Comparison of ENCODE assay signal across 1 cellular context in the genomic region with DNA sequence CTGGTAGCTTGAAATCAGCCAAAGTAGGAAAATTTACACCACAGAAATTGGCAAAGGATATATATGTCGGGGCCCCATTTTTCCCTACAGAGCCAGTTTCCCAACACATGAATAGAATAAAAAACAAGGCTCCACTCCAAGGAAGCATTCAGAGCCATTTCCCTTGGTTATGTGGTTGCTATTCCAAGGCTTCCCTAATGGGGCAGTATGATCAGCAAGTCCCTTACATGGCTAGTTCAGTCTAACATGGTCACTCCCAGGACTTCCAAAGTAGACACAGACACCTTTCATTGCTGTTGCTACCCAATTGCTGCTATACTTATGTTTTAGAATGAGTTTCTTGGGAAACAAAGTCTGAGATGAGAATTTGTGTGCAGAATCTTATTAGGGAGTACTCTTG.
TF ChIP-seq lines count a peak whose summit lies in the region.

No MANE protein-coding gene starts in this region.

TF ChIP-seq in H1, 55 proteins besides CTCF, POLR2A, EP300 and RAD21 (continued from another document):
- TF ChIP-seq TBP (IDR thresholded peaks at IDR 0.05; ENCODE audit: low read depth, low read length) (no peak), GABPA (IDR thresholded peaks at IDR 0.05; ENCODE audit: borderline replicate concordance, insufficient read depth, low read length) (no peak), JUN (IDR thresholded peaks at IDR 0.05; ENCODE audit: low read depth, low read length) (no peak), JUND (IDR thresholded peaks at IDR 0.05; ENCODE audit: low read length) (no peak), NRF1 (IDR thresholded peaks at IDR 0.05; ENCODE audit: low read depth, low read length) (no peak)
- TF ChIP-seq, protein P1, sequence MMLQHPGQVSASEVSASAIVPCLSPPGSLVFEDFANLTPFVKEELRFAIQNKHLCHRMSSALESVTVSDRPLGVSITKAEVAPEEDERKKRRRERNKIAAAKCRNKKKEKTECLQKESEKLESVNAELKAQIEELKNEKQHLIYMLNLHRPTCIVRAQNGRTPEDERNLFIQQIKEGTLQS (IDR thresholded peaks at IDR 0.05; ENCODE audit: insufficient read depth, low read depth, low read length), result no peak
